31 cellular contexts compared by ENCODE assay signal in genomic region chr5:88262116-88262515, GRCh38. TPM values are rescaled to one million over a fixed set of nuclear protein-coding genes. Genes with fewer than 3 reads are reported as not detected.
DNase-seq lines count a peak whose midpoint lies in the region; ATAC-seq and TF ChIP-seq lines count a peak whose summit lies in the region.
"Had no signal": no experiment of that assay in that cellular context is flagged by ENCODE, and none has a peak within 500 bp of the region (broad histone marks: within the 10 kb centered on the region; RNA-seq: fewer than 3 reads in every experiment).

No MANE protein-coding gene starts in this region.

- H3K4me1 ChIP-seq in adipocyte (ENCODE audit: control insufficient read depth, insufficient read depth, low read length), result peaks cover 9% of the 10 kb centered on the region
- H3K4me1 ChIP-seq in vagina, result peaks cover 7% of the 10 kb centered on the region
- H3K4me1 ChIP-seq: breast epithelium had no signal

- no peaks in the 10 kb centered on the region for H3K27me3 ChIP-seq in adipocyte (replicated peaks; ENCODE audit: control insufficient read depth, insufficient read depth, low read length)
- H3K27me3 ChIP-seq in vagina, result no peaks in the 10 kb centered on the region
- H3K27me3 ChIP-seq: breast epithelium, suprapubic skin, upper lobe of left lung had no signal

- H3K4me1 Mint-ChIP-seq in HFFc6 (ENCODE audit: low read depth) (peaks cover 25% of the 10 kb centered on the region), T-cell (peaks cover 60 to 66% (median 62%) of the 10 kb centered on the region in 3 donors)
- peaks cover 17 to 47% of the 10 kb centered on the region in 2 donors for H3K4me1 Mint-ChIP-seq in stimulated activated naive B cell treated with anti-CD40 and anti-IgM and Interleukin-4, amounts not matched to agents 10 μg/mL and 1 μg/mL and 100 μg/mL, for 72 hours
- H3K4me1 Mint-ChIP-seq: nephron had no signal

- CTCF ChIA-PET in T-cell (lab: Charles Lee), result no interaction called here

- no peak for TF ChIP-seq POLR2A in vagina (IDR thresholded peaks at IDR 0.05)

- intact Hi-C loops in vagina (cut with DNase I), result no loop called here

- H3K27me3 Mint-ChIP-seq in HFFc6 (ENCODE audit: insufficient read depth) (no peaks in the 10 kb centered on the region), T-cell (no peaks in the 10 kb centered on the region)
- H3K27me3 Mint-ChIP-seq in stimulated activated naive B cell treated with anti-CD40 and anti-IgM and Interleukin-4, amounts not matched to agents 10 μg/mL and 1 μg/mL and 100 μg/mL, for 72 hours, result no peaks in the 10 kb centered on the region
- H3K27me3 Mint-ChIP-seq: activated B cell treated with CpG ODN at 0.5 μM for 24 hours; stimulated activated memory B cell treated with anti-CD40 and anti-IgM and Interleukin-4, amounts not matched to agents 10 μg/mL and 1 μg/mL and 100 μg/mL, for 72 hours had no signal

- H3K4me3 ChIP-seq in adipocyte (ENCODE audit: low read length), result no peak overlapping the region
- H3K4me3 ChIP-seq in vagina, result no peak overlapping the region
- H3K4me3 ChIP-seq: breast epithelium, lung, mucosa of descending colon, suprapubic skin, upper lobe of left lung had no signal

- H3K36me3 Mint-ChIP-seq in HFFc6 (ENCODE audit: low read depth), result peaks cover 10% of the 10 kb centered on the region; the same call in 1 of the 2 replicates
- H3K36me3 Mint-ChIP-seq in stimulated activated naive B cell treated with anti-CD40 and anti-IgM and Interleukin-4, amounts not matched to agents 10 μg/mL and 1 μg/mL and 100 μg/mL, for 72 hours, result peaks cover 35 to 49% of the 10 kb centered on the region in 2 donors
- H3K36me3 Mint-ChIP-seq in T-cell, result peaks cover 59% of the 10 kb centered on the region

- H3K4me3 Mint-ChIP-seq in HFFc6, result no peak overlapping the region
- H3K4me3 Mint-ChIP-seq in stimulated activated naive B cell treated with anti-CD40 and anti-IgM and Interleukin-4, amounts not matched to agents 10 μg/mL and 1 μg/mL and 100 μg/mL, for 72 hours, result no peak overlapping the region
- H3K4me3 Mint-ChIP-seq in T-cell, result no peak overlapping the region
- H3K4me3 Mint-ChIP-seq: activated B cell treated with CpG ODN at 0.5 μM for 24 hours; activated T-cell treated with anti-CD3 and anti-CD28 coated beads, Interleukin-2, amount 50 U/mL, for 4 hours; nephron; stimulated activated memory B cell treated with anti-CD40 and anti-IgM and Interleukin-4, amounts not matched to agents 10 μg/mL and 1 μg/mL and 100 μg/mL, for 72 hours had no signal

- H3K9me3 Mint-ChIP-seq in HFFc6, result peaks cover 3% of the 10 kb centered on the region; the same call in 1 of the 2 replicates
- peaks cover 3 to 4% of the 10 kb centered on the region in 2 donors for H3K9me3 Mint-ChIP-seq in stimulated activated naive B cell treated with anti-CD40 and anti-IgM and Interleukin-4, amounts not matched to agents 10 μg/mL and 1 μg/mL and 100 μg/mL, for 72 hours
- H3K9me3 Mint-ChIP-seq in T-cell, result peaks cover 0 to 3% (median 0%) of the 10 kb centered on the region in 3 donors
- H3K9me3 Mint-ChIP-seq: activated B cell treated with CpG ODN at 0.5 μM for 24 hours; activated T-cell treated with anti-CD3 and anti-CD28 coated beads, Interleukin-2, amount 50 U/mL, for 4 hours; stimulated activated memory B cell treated with anti-CD40 and anti-IgM and Interleukin-4, amounts not matched to agents 10 μg/mL and 1 μg/mL and 100 μg/mL, for 72 hours had no signal

- no peak overlapping the region for H3K27ac Mint-ChIP-seq in HFFc6
- peak overlapping the region; percentile 44 for H3K27ac Mint-ChIP-seq in stimulated activated naive B cell treated with anti-CD40 and anti-IgM and Interleukin-4, amounts not matched to agents 10 μg/mL and 1 μg/mL and 100 μg/mL, for 72 hours
- H3K27ac Mint-ChIP-seq in T-cell, result no peak overlapping the region
- H3K27ac Mint-ChIP-seq: activated B cell treated with CpG ODN at 0.5 μM for 24 hours; nephron; stimulated activated memory B cell treated with anti-CD40 and anti-IgM and Interleukin-4, amounts not matched to agents 10 μg/mL and 1 μg/mL and 100 μg/mL, for 72 hours had no signal

- no peak overlapping the region for H3K9ac ChIP-seq in adipocyte (ENCODE audit: low read length)

- TF ChIP-seq CTCF in HFFc6 (IDR thresholded peaks at IDR 0.05) (no peak), vagina (IDR thresholded peaks at IDR 0.05) (no peak), omental fat pad (IDR thresholded peaks at IDR 0.05) (no peak)

- DNase-seq in HFFc6, result peak; percentile 49
- DNase-seq in adipocyte (ENCODE audit: low read depth), result peak; percentile 21
- peak; percentile 16 for DNase-seq in fibroblast of gingiva (ENCODE audit: low read depth)
- DNase-seq in stimulated activated naive B cell treated with anti-CD40 and anti-IgM and Interleukin-4, amounts not matched to agents 10 μg/mL and 1 μg/mL and 100 μg/mL, for 72 hours, result no peak
- DNase-seq in T-cell, result no peak
- DNase-seq in vagina (ENCODE audit: extremely low spot score in 2 of 2), result no peak
- no peak for DNase-seq in omental fat pad (ENCODE audit: low spot score)
- DNase-seq: activated B cell treated with CpG ODN at 0.5 μM for 24 hours; activated CD4-positive, alpha-beta T cell treated with anti-CD3 and anti-CD28 coated beads, Interleukin-2, amount 50 U/mL, for 1 hour; activated naive CD4-positive, alpha-beta T cell; activated T-cell treated with anti-CD3 and anti-CD28 coated beads, Interleukin-2, amount 50 U/mL, for 4 hours; COR-L47; DMS53; effector CD4-positive, alpha-beta T cell; GF-D8; head of caudate nucleus; mucosa of descending colon; NCI-H1092; NCI-H1694; NCI-H446; NCI-H774; SIG-M5; T1000; upper lobe of left lung had no signal

- POLR2A ChIA-PET in T-cell (lab: Charles Lee), result interaction anchor here in 1 of 2 donors (1.0 kb wide), 1 partner anchor 13 kb away, joined by 5 read pairs; no protein-coding TSS in a partner anchor

- no peak overlapping the region for H3K27ac ChIP-seq in vagina
- H3K27ac ChIP-seq: breast epithelium, C4-2B, suprapubic skin, upper lobe of left lung had no signal

- peak; percentile 34 to 39 for ATAC-seq in stimulated activated naive B cell treated with anti-CD40 and anti-IgM and Interleukin-4, amounts not matched to agents 10 μg/mL and 1 μg/mL and 100 μg/mL, for 72 hours (replicated peaks)
- no peak for ATAC-seq in T-cell (replicated peaks in 1 of 4)
- no peak for ATAC-seq in omental fat pad (ENCODE audit: low FRiP score)
- ATAC-seq: activated T-cell treated with anti-CD3 and anti-CD28 coated beads, Interleukin-2, amount 50 U/mL, for 4 hours; HCT116; mucosa of descending colon; stimulated activated memory B cell treated with anti-CD40 and anti-IgM and Interleukin-4, amounts not matched to agents 10 μg/mL and 1 μg/mL and 100 μg/mL, for 72 hours had no signal

- no peaks in the 10 kb centered on the region for H3K9me3 ChIP-seq in adipocyte (ENCODE audit: control insufficient read depth, low read length)
- no peaks in the 10 kb centered on the region for H3K9me3 ChIP-seq in vagina
- H3K9me3 ChIP-seq: breast epithelium, suprapubic skin, upper lobe of left lung had no signal

- H3K36me3 ChIP-seq in adipocyte (ENCODE audit: control insufficient read depth, insufficient read depth, low read length, severe bottlenecking) (no peaks in the 10 kb centered on the region), vagina (no peaks in the 10 kb centered on the region)
- H3K36me3 ChIP-seq: breast epithelium, suprapubic skin, upper lobe of left lung had no signal

RNA-seq across cellular contexts. Expression of gene TMEM161B, which starts 6.5 kb away (rescaled TPM):
- 10 to 100 TPM in 2 of 6 experiments, 1 to 10 TPM in 4; 9.0 to 12.0 (median 9.5) TPM for total RNA-seq in HFFc6 (2021; fragmentation: NEBNext Ultra II Directional; extraction: Animal tissue kit (Norgen Biotek cat#: 25700))
- total RNA-seq in T-cell, result 10 to 100 TPM; 24.4 to 28.9 (median 28.2) TPM
- total RNA-seq in vagina, result 19.9 TPM
- 10 to 100 TPM in 3 of 4 donors, 1 to 10 TPM in 1; 9.6 to 13.1 (median 11.0) TPM for total RNA-seq in omental fat pad

Comparison
In these comparisons a context has a peak if more than half of its experiments do, and no peak if none do; other contexts are left out.
1. DNase-seq: peak in HFFc6 (single experiment), adipocyte (single experiment) and fibroblast of gingiva (single experiment); none in stimulated activated naive B cell treated with anti-CD40 and anti-IgM and Interleukin-4, amounts not matched to agents 10 μg/mL and 1 μg/mL and 100 μg/mL, for 72 hours (single experiment), T-cell (0 of 34), vagina (0 of 2) and omental fat pad (single experiment).
2. ATAC-seq: peak in stimulated activated naive B cell treated with anti-CD40 and anti-IgM and Interleukin-4, amounts not matched to agents 10 μg/mL and 1 μg/mL and 100 μg/mL, for 72 hours (2 of 2); none in T-cell (0 of 4) and omental fat pad (single experiment).